ENCODE assay signal across 30 cellular contexts in genomic region chr1:157011845-157012244, GRCh38.
DNase-seq lines count a peak whose midpoint lies in the region; FAIRE-seq and TF ChIP-seq lines count a peak whose summit lies in the region.
"Had no signal": no experiment of that assay in that cellular context is flagged by ENCODE, and none has a peak within 500 bp of the region (broad histone marks: within the 10 kb centered on the region; RNA-seq: fewer than 3 reads in every experiment).

No MANE protein-coding gene starts in this region.

- H3K36me3 ChIP-seq in HEK293 (ENCODE audit: control insufficient read depth in 2 of 2, insufficient read depth in 1 of 2, low read length in 2 of 2), result no peaks in the 10 kb centered on the region
- H3K36me3 ChIP-seq: BE2C, BLaER1 had no signal

- TF ChIP-seq CTCF in D721Med (IDR thresholded peaks at IDR 0.05; ENCODE audit: insufficient read depth, missing control alignments), result no peak
- TF ChIP-seq CTCF in HEK293 (tag by site-specific recombination; IDR thresholded peaks at IDR 0.05), result no peak

- CTCF ChIA-PET in HEK293 (lab: Yijun Ruan, JAX), result interaction anchor here (1.3 kb wide), 1 partner anchor 62 kb away, joined by 5 read pairs; no protein-coding TSS in a partner anchor

- no peak overlapping the region for H3K27ac ChIP-seq in HEK293 (ENCODE audit: extremely low read depth, low read depth, low read length)
- H3K27ac ChIP-seq: 22Rv1; A549; BLaER1; BLaER1 treated with 17β-estradiol and CSF1 and Interleukin-3, amounts not matched to agents 10 nM and 100 nM; C4-2B had no signal

- no peak for DNase-seq in D721Med (ENCODE audit: insufficient read length, low spot score)
- no peak for DNase-seq in NOMO-1 treated with dmso at 0.1 percent for 144 hours (lab: John Stamatoyannopoulos, UW; ENCODE audit: unreplicated experiment)
- DNase-seq in NCI-H146 (lab: John Stamatoyannopoulos, UW), result no peak
- DNase-seq: 8988T; ACHN; AML-193; BE2C; C1 segment of cervical spinal cord; Caco-2; Calu3; CD4-positive, alpha-beta memory T cell; CD4-positive, alpha-beta T cell; CD4-positive, CD25-positive, alpha-beta regulatory T cell; CD8-positive, alpha-beta memory T cell; CD8-positive, alpha-beta T cell; COR-L47; DMS 273 treated with DMSO at 0.1 percent for 48 hours; DMS153; DMS53; DMS79; DMS79 treated with DMSO at 0.1 percent for 48 hours; DND-41; EL had no signal

- H3K4me1 ChIP-seq in HEK293 (ENCODE audit: control insufficient read depth, insufficient read depth, low read length), result no peaks in the 10 kb centered on the region
- H3K4me1 ChIP-seq: BE2C, BLaER1 had no signal

- POLR2A ChIA-PET in HEK293 (lab: Yijun Ruan, JAX), result no interaction called here

- H3K4me3 ChIP-seq in HEK293 (ENCODE audit: low read depth, low read length), result no peak overlapping the region
- H3K4me3 ChIP-seq: A549; BLaER1; BLaER1 treated with 17β-estradiol and CSF1 and Interleukin-3, amounts not matched to agents 10 nM and 100 nM had no signal

- no peaks in the 10 kb centered on the region for H3K9me3 ChIP-seq in HEK293 (ENCODE audit: control insufficient read depth, insufficient read depth, low read depth, low read length)
- H3K9me3 ChIP-seq: A549, BE2C, Caco-2 had no signal

- peak; percentile 21 for FAIRE-seq in D721Med (lab: Jason Lieb, UNC)
- FAIRE-seq: A204.1, A549 had no signal

TF ChIP-seq in HEK293, 187 proteins besides CTCF, POLR2A, EP300 and RAD21:
- no peak for TF ChIP-seq FEZF1 (tag by site-specific recombination; IDR thresholded peaks at IDR 0.05)
- TF ChIP-seq ZNF140 (tag by site-specific recombination; IDR thresholded peaks at IDR 0.05), result peak; percentile 69
- no peak for TF ChIP-seq REST (tag by site-specific recombination; IDR thresholded peaks at IDR 0.05)
- no peak for TF ChIP-seq ZSCAN30 (tag by site-specific recombination; IDR thresholded peaks at IDR 0.05)
- TF ChIP-seq ZNF660 (tag by site-specific recombination; IDR thresholded peaks at IDR 0.05), result no peak
- TF ChIP-seq ZNF488 (tag by site-specific recombination; IDR thresholded peaks at IDR 0.05), result no peak
- no peak for TF ChIP-seq ZNF623 (tag by site-specific recombination; IDR thresholded peaks at IDR 0.05)
- no peak for TF ChIP-seq ZBTB8A (tag by site-specific recombination; IDR thresholded peaks at IDR 0.05)
- TF ChIP-seq GLI4 (tag by site-specific recombination; IDR thresholded peaks at IDR 0.05), result no peak
- TF ChIP-seq KLF7 (tag by site-specific recombination; IDR thresholded peaks at IDR 0.05; ENCODE audit: borderline replicate concordance), result no peak
- TF ChIP-seq ZNF10 (tag by site-specific recombination; IDR thresholded peaks at IDR 0.05), result peak; percentile 55; the same call in 1 of the 2 replicates
- no peak for TF ChIP-seq ZBTB11 (tag by site-specific recombination; conservative IDR thresholded peaks at IDR 0.05; ENCODE audit: low read depth)
- no peak for TF ChIP-seq ZNF449 (tag by site-specific recombination; IDR thresholded peaks at IDR 0.05)
